1 cellular context compared by ENCODE assay signal in the genomic region with DNA sequence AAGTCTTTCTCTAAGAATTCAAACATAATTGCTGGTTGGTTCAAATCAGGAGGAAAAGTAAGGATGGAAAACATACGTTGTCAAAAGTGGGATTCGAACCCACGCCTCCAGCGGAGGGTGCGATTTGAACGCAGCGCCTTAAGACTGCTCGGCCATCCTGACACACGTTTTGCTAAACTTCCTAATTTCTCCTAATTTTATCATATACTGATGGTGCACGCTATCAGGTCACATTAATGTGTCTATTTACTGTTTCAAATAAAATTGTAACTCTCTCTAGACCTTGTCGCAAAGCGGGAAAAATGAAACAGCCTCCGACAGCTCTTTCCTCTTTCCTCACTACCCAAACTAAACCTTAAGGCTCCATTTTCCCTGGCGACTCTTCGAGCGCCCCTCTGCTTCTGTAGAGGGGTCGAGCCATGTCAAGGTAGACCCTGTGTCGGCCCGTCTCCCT.
TF ChIP-seq lines count a peak whose summit lies in the region.

No MANE protein-coding gene starts in this region.

TF ChIP-seq in HEK293, 187 proteins besides CTCF, POLR2A, EP300 and RAD21 (continued from another document):
- TF ChIP-seq, protein P1, sequence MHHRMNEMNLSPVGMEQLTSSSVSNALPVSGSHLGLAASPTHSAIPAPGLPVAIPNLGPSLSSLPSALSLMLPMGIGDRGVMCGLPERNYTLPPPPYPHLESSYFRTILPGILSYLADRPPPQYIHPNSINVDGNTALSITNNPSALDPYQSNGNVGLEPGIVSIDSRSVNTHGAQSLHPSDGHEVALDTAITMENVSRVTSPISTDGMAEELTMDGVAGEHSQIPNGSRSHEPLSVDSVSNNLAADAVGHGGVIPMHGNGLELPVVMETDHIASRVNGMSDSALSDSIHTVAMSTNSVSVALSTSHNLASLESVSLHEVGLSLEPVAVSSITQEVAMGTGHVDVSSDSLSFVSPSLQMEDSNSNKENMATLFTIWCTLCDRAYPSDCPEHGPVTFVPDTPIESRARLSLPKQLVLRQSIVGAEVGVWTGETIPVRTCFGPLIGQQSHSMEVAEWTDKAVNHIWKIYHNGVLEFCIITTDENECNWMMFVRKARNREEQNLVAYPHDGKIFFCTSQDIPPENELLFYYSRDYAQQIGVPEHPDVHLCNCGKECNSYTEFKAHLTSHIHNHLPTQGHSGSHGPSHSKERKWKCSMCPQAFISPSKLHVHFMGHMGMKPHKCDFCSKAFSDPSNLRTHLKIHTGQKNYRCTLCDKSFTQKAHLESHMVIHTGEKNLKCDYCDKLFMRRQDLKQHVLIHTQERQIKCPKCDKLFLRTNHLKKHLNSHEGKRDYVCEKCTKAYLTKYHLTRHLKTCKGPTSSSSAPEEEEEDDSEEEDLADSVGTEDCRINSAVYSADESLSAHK (tag by site-specific recombination; IDR thresholded peaks at IDR 0.05): peak; percentile 76
- 0 out of 2 replicates have a peak, but pooled peaks have one; percentile 22 for TF ChIP-seq ZNF391 (tag by site-specific recombination; IDR thresholded peaks at IDR 0.05; ENCODE audit: borderline replicate concordance, low read depth)
- peak; percentile 65 for TF ChIP-seq ZNF184 (tag by site-specific recombination; IDR thresholded peaks at IDR 0.05)
- TF ChIP-seq, protein P2, sequence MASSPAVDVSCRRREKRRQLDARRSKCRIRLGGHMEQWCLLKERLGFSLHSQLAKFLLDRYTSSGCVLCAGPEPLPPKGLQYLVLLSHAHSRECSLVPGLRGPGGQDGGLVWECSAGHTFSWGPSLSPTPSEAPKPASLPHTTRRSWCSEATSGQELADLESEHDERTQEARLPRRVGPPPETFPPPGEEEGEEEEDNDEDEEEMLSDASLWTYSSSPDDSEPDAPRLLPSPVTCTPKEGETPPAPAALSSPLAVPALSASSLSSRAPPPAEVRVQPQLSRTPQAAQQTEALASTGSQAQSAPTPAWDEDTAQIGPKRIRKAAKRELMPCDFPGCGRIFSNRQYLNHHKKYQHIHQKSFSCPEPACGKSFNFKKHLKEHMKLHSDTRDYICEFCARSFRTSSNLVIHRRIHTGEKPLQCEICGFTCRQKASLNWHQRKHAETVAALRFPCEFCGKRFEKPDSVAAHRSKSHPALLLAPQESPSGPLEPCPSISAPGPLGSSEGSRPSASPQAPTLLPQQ (tag by site-specific recombination; IDR thresholded peaks at IDR 0.05): peak; percentile 49; the same call in 1 of the 2 replicates
- 0 out of 2 replicates have a peak, but pooled peaks have one; percentile 12 for TF ChIP-seq ZNF366 (tag by site-specific recombination; conservative IDR thresholded peaks at IDR 0.05)
- TF ChIP-seq ZNF629 (tag by site-specific recombination; IDR thresholded peaks at IDR 0.05): 0 out of 2 replicates have a peak, but pooled peaks have one; percentile 7
- TF ChIP-seq SP7 (tag by site-specific recombination; IDR thresholded peaks at IDR 0.05): peak; percentile 24; the same call in 1 of the 2 replicates
- TF ChIP-seq ZEB2 (tag by site-specific recombination; IDR thresholded peaks at IDR 0.05): 0 out of 2 replicates have a peak, but pooled peaks have one; percentile 12
